1 cellular context compared by ENCODE assay signal in genomic region chrX:41449615-41450014, GRCh38.
A peak's percentile ranks its signal among the peaks of the same experiment; 100 is the strongest.
TF ChIP-seq lines count a peak whose summit lies in the region.

No MANE protein-coding gene starts in this region.

TF ChIP-seq in HEK293, 187 proteins besides CTCF, POLR2A, EP300 and RAD21 (continued from another document):
- TF ChIP-seq ATF2 (tag by site-specific recombination; IDR thresholded peaks at IDR 0.05; ENCODE audit: low read depth): peak; percentile 92
- TF ChIP-seq ZBTB11 (tag by site-specific recombination; conservative IDR thresholded peaks at IDR 0.05; ENCODE audit: low read depth): 0 out of 2 replicates have a peak, but pooled peaks have one; percentile 41
- TF ChIP-seq, protein P1, sequence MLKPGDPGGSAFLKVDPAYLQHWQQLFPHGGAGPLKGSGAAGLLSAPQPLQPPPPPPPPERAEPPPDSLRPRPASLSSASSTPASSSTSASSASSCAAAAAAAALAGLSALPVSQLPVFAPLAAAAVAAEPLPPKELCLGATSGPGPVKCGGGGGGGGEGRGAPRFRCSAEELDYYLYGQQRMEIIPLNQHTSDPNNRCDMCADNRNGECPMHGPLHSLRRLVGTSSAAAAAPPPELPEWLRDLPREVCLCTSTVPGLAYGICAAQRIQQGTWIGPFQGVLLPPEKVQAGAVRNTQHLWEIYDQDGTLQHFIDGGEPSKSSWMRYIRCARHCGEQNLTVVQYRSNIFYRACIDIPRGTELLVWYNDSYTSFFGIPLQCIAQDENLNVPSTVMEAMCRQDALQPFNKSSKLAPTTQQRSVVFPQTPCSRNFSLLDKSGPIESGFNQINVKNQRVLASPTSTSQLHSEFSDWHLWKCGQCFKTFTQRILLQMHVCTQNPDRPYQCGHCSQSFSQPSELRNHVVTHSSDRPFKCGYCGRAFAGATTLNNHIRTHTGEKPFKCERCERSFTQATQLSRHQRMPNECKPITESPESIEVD (tag by site-specific recombination; IDR thresholded peaks at IDR 0.05): peak; percentile 80
- 0 out of 2 replicates have a peak, but pooled peaks have one; percentile 37 for TF ChIP-seq ZFP69B (tag by site-specific recombination; IDR thresholded peaks at IDR 0.05)
- peak; percentile 71; the same call in 1 of the 2 replicates for TF ChIP-seq INSM2 (tag by site-specific recombination; IDR thresholded peaks at IDR 0.05)
- no peak for TF ChIP-seq SCRT2 (tag by site-specific recombination; IDR thresholded peaks at IDR 0.05)
- TF ChIP-seq, protein P2, sequence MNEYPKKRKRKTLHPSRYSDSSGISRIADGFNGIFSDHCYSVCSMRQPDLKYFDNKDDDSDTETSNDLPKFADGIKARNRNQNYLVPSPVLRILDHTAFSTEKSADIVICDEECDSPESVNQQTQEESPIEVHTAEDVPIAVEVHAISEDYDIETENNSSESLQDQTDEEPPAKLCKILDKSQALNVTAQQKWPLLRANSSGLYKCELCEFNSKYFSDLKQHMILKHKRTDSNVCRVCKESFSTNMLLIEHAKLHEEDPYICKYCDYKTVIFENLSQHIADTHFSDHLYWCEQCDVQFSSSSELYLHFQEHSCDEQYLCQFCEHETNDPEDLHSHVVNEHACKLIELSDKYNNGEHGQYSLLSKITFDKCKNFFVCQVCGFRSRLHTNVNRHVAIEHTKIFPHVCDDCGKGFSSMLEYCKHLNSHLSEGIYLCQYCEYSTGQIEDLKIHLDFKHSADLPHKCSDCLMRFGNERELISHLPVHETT (tag by site-specific recombination; IDR thresholded peaks at IDR 0.05): peak; percentile 80; the same call in 1 of the 2 replicates
- TF ChIP-seq SP7 (tag by site-specific recombination; IDR thresholded peaks at IDR 0.05): peak; percentile 84
- TF ChIP-seq, protein P3, sequence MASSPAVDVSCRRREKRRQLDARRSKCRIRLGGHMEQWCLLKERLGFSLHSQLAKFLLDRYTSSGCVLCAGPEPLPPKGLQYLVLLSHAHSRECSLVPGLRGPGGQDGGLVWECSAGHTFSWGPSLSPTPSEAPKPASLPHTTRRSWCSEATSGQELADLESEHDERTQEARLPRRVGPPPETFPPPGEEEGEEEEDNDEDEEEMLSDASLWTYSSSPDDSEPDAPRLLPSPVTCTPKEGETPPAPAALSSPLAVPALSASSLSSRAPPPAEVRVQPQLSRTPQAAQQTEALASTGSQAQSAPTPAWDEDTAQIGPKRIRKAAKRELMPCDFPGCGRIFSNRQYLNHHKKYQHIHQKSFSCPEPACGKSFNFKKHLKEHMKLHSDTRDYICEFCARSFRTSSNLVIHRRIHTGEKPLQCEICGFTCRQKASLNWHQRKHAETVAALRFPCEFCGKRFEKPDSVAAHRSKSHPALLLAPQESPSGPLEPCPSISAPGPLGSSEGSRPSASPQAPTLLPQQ (tag by site-specific recombination; IDR thresholded peaks at IDR 0.05): peak; percentile 55; the same call in 1 of the 2 replicates
- TF ChIP-seq ZBTB7A (tag by site-specific recombination; IDR thresholded peaks at IDR 0.05; ENCODE audit: low read depth): no peak
- TF ChIP-seq FEZF1 (tag by site-specific recombination; IDR thresholded peaks at IDR 0.05): peak; percentile 51; the same call in 1 of the 2 replicates
- TF ChIP-seq, protein P4, sequence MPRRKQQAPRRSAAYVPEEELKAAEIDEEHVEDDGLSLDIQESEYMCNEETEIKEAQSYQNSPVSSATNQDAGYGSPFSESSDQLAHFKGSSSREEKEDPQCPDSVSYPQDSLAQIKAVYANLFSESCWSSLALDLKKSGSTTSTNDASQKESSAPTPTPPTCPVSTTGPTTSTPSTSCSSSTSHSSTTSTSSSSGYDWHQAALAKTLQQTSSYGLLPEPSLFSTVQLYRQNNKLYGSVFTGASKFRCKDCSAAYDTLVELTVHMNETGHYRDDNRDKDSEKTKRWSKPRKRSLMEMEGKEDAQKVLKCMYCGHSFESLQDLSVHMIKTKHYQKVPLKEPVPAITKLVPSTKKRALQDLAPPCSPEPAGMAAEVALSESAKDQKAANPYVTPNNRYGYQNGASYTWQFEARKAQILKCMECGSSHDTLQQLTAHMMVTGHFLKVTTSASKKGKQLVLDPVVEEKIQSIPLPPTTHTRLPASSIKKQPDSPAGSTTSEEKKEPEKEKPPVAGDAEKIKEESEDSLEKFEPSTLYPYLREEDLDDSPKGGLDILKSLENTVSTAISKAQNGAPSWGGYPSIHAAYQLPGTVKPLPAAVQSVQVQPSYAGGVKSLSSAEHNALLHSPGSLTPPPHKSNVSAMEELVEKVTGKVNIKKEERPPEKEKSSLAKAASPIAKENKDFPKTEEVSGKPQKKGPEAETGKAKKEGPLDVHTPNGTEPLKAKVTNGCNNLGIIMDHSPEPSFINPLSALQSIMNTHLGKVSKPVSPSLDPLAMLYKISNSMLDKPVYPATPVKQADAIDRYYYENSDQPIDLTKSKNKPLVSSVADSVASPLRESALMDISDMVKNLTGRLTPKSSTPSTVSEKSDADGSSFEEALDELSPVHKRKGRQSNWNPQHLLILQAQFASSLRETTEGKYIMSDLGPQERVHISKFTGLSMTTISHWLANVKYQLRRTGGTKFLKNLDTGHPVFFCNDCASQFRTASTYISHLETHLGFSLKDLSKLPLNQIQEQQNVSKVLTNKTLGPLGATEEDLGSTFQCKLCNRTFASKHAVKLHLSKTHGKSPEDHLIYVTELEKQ (tag by site-specific recombination; IDR thresholded peaks at IDR 0.05; ENCODE audit: borderline replicate concordance): peak; percentile 66; the same call in 1 of the 2 replicates
- 0 out of 2 replicates have a peak, but pooled peaks have one; percentile 40 for TF ChIP-seq ZNF10 (tag by site-specific recombination; IDR thresholded peaks at IDR 0.05)
- TF ChIP-seq, protein P5, sequence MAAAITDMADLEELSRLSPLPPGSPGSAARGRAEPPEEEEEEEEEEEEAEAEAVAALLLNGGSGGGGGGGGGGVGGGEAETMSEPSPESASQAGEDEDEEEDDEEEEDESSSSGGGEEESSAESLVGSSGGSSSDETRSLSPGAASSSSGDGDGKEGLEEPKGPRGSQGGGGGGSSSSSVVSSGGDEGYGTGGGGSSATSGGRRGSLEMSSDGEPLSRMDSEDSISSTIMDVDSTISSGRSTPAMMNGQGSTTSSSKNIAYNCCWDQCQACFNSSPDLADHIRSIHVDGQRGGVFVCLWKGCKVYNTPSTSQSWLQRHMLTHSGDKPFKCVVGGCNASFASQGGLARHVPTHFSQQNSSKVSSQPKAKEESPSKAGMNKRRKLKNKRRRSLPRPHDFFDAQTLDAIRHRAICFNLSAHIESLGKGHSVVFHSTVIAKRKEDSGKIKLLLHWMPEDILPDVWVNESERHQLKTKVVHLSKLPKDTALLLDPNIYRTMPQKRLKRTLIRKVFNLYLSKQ (tag by site-specific recombination; IDR thresholded peaks at IDR 0.05; ENCODE audit: borderline replicate concordance): no peak
- peak; percentile 68 for TF ChIP-seq ZBTB21 (tag by site-specific recombination; IDR thresholded peaks at IDR 0.05)
- peak; percentile 62; the same call in 1 of the 2 replicates for TF ChIP-seq KLF8 (tag by site-specific recombination; IDR thresholded peaks at IDR 0.05)
- peak; percentile 56 for TF ChIP-seq WT1 (tag by site-specific recombination; IDR thresholded peaks at IDR 0.05)
- TF ChIP-seq ZNF24 (tag by site-specific recombination; IDR thresholded peaks at IDR 0.05): peak; percentile 61; the same call in 1 of the 2 replicates
- peak; percentile 84 for TF ChIP-seq ZNF600 (tag by site-specific recombination; IDR thresholded peaks at IDR 0.05)
- peak; percentile 83 for TF ChIP-seq ZBTB48 (tag by site-specific recombination; IDR thresholded peaks at IDR 0.05)
- no peak for TF ChIP-seq ZSCAN18 (tag by site-specific recombination; IDR thresholded peaks at IDR 0.05)
- TF ChIP-seq ZNF366 (tag by site-specific recombination; conservative IDR thresholded peaks at IDR 0.05): peak; percentile 69
- TF ChIP-seq TRIM28 (IDR thresholded peaks at IDR 0.05; ENCODE audit: borderline replicate concordance, low read length): peak; percentile 91
- TF ChIP-seq, protein P6, sequence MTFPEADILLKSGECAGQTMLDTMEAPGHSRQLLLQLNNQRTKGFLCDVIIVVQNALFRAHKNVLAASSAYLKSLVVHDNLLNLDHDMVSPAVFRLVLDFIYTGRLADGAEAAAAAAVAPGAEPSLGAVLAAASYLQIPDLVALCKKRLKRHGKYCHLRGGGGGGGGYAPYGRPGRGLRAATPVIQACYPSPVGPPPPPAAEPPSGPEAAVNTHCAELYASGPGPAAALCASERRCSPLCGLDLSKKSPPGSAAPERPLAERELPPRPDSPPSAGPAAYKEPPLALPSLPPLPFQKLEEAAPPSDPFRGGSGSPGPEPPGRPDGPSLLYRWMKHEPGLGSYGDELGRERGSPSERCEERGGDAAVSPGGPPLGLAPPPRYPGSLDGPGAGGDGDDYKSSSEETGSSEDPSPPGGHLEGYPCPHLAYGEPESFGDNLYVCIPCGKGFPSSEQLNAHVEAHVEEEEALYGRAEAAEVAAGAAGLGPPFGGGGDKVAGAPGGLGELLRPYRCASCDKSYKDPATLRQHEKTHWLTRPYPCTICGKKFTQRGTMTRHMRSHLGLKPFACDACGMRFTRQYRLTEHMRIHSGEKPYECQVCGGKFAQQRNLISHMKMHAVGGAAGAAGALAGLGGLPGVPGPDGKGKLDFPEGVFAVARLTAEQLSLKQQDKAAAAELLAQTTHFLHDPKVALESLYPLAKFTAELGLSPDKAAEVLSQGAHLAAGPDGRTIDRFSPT (tag by site-specific recombination; IDR thresholded peaks at IDR 0.05): peak; percentile 75
- TF ChIP-seq ZNF223 (tag by site-specific recombination; IDR thresholded peaks at IDR 0.05): no peak
- no peak for TF ChIP-seq ZNF155 (tag by site-specific recombination; IDR thresholded peaks at IDR 0.05)
- no peak for TF ChIP-seq ZNF138 (tag by site-specific recombination; IDR thresholded peaks at IDR 0.05; ENCODE audit: borderline replicate concordance)
- peak; percentile 93 for TF ChIP-seq ZNF629 (tag by site-specific recombination; IDR thresholded peaks at IDR 0.05)
- peak; percentile 68 for TF ChIP-seq ZNF335 (tag by site-specific recombination; conservative IDR thresholded peaks at IDR 0.05)
- TF ChIP-seq ZNF501 (tag by site-specific recombination; IDR thresholded peaks at IDR 0.05): peak; percentile 52; the same call in 1 of the 2 replicates
- TF ChIP-seq ZEB2 (tag by site-specific recombination; IDR thresholded peaks at IDR 0.05): peak; percentile 80
- no peak for TF ChIP-seq SETDB1 (IDR thresholded peaks at IDR 0.05; ENCODE audit: insufficient read length, low read length)
